ENCODE assay signal across 19 cellular contexts in genomic region chr22:44186737-44187136, GRCh38. TPM values are rescaled to one million over a fixed set of nuclear protein-coding genes. Genes with fewer than 3 reads are reported as not detected.
DNase-seq lines count a peak whose midpoint lies in the region; ATAC-seq, FAIRE-seq and TF ChIP-seq lines count a peak whose summit lies in the region.
"Had no signal": no experiment of that assay in that cellular context is flagged by ENCODE, and none has a peak within 500 bp of the region (broad histone marks: within the 10 kb centered on the region; RNA-seq: fewer than 3 reads in every experiment).

No MANE protein-coding gene starts in this region.

- H2AFZ ChIP-seq in IMR-90 (replicated peaks; ENCODE audit: low read length, poor library complexity) = peak overlapping the region; percentile 4
- no peak overlapping the region for H2AFZ ChIP-seq in H1 (ENCODE audit: low read length)

- dilution Hi-C loops in IMR-90 (cut with HindIII; ENCODE audit: low sequenced_read_pairs, unreplicated experiment) = no loop called here

- H3K23ac ChIP-seq in IMR-90 (ENCODE audit: low read depth, low read length) (no peak overlapping the region), H1 (ENCODE audit: insufficient read length) (no peak overlapping the region)

- intact Hi-C loops in CD14-positive monocyte (cut with micrococcal nuclease) (loop anchor here (10.0 kb wide), 2 partner anchors 308 to 438 kb away; partner anchors contain the start of gene RTL6 (in 1 of the 2)), IMR-90 (cut with micrococcal nuclease) (no loop called here), sigmoid colon (cut with DNase I) (no loop called here)

- H4K5ac ChIP-seq in IMR-90 (ENCODE audit: low read depth, low read length) = no peak overlapping the region
- no peak overlapping the region for H4K5ac ChIP-seq in H1 (ENCODE audit: insufficient read length, low read depth, low read length)

- H3K36me3 ChIP-seq in IMR-90 (ENCODE audit: control insufficient read depth, insufficient read depth, low read length) (no peaks in the 10 kb centered on the region), H1 (ENCODE audit: control insufficient read depth in 2 of 4, insufficient read depth in 4 of 4, low read length in 3 of 4) (no peaks in the 10 kb centered on the region), sigmoid colon (no peaks in the 10 kb centered on the region)
- H3K36me3 ChIP-seq: HAP-1 had no signal

- BruUV-seq in IMR-90 (replicated peaks; lab: Mats Ljungman, UMichigan) = no TSS peak

- no peak overlapping the region for H3K4me2 ChIP-seq in IMR-90 (ENCODE audit: low read depth, low read length)
- no peak overlapping the region for H3K4me2 ChIP-seq in H1 (ENCODE audit: insufficient read depth in 1 of 2, low read depth in 2 of 2, low read length in 2 of 2)
- H3K4me2 ChIP-seq: BLaER1 had no signal

- WGBS in IMR-90 (ENCODE audit: extremely low coverage in 2 of 2, insufficient read length in 1 of 2), 2 experiments = 70% methylated on average over 2 of the region's 4 CpGs; no CpG with 5 or more reads in 1 of the 2 experiments
- WGBS in H1 (ENCODE audit: extremely low coverage in 1 of 2, insufficient coverage in 1 of 2, insufficient read length in 1 of 2, insufficient replicate concordance in 2 of 2, low coverage in 1 of 2, low lambda C conversion rate in 2 of 2, missing lambda C conversion rate in 1 of 2), 2 experiments = 92% methylated on average over 4 of the region's 4 CpGs; no CpG with 5 or more reads in 1 of the 2 experiments
- 83 to 93% methylated on average over 4 of the region's 4 CpGs for WGBS in sigmoid colon, 2 donors

- H3K27ac ChIP-seq in IMR-90 (ENCODE audit: insufficient read depth, low read length) (no peak overlapping the region), H1 (ENCODE audit: low read depth, low read length) (no peak overlapping the region), sigmoid colon (no peak overlapping the region)
- H3K27ac ChIP-seq: BLaER1 had no signal

- CTCF ChIA-PET in IMR-90 (lab: Yijun Ruan, JAX) = no interaction called here
- CTCF ChIA-PET in H1 (lab: Charles Lee; ENCODE audit: partially characterized antibody) = interaction anchor here (0.6 kb wide), 1 partner anchor 437 kb away, joined by 3 read pairs; no protein-coding TSS in a partner anchor
- CTCF ChIA-PET in HEK293T (lab: Yijun Ruan, JAX) = no interaction called here

- no peak overlapping the region for H2AK5ac ChIP-seq in IMR-90 (ENCODE audit: low read depth, low read length)
- 0 out of 2 replicates have a peak overlapping the region, but pooled peaks have one; percentile 3 for H2AK5ac ChIP-seq in H1 (ENCODE audit: low read depth, low read length)

- no peak overlapping the region for H4K8ac ChIP-seq in IMR-90 (ENCODE audit: low read depth in 2 of 2, low read length in 2 of 2)
- H4K8ac ChIP-seq in H1 (ENCODE audit: extremely low read depth, insufficient read depth, low read length) = no peak overlapping the region

- H3K79me1 ChIP-seq in IMR-90 (ENCODE audit: low read depth in 1 of 2, low read length in 2 of 2) = no peaks in the 10 kb centered on the region
- no peaks in the 10 kb centered on the region for H3K79me1 ChIP-seq in H1 (ENCODE audit: low read depth, low read length)

- H2AK9ac ChIP-seq in IMR-90 (replicated peaks; ENCODE audit: low read depth, low read length, poor library complexity) = no peak overlapping the region

- no peaks in the 10 kb centered on the region for H3K23me2 ChIP-seq in H1 (ENCODE audit: low read depth, low read length)

- in situ Hi-C loops in IMR-90 (cut with MboI; ENCODE audit: low sequenced_read_pairs) = no loop called here

- H3K9me1 ChIP-seq in IMR-90 (ENCODE audit: insufficient read depth, low read length) = no peaks in the 10 kb centered on the region

- no peak overlapping the region for H3K4me3 Mint-ChIP-seq in CD14-positive monocyte

- H3K27me3 ChIP-seq in IMR-90 (ENCODE audit: control insufficient read depth, insufficient read depth, low read length) = peaks cover 31% of the 10 kb centered on the region
- no peaks in the 10 kb centered on the region for H3K27me3 ChIP-seq in H1 (replicated peaks in 1 of 4; ENCODE audit: control insufficient read depth in 3 of 4, extremely low read depth in 1 of 4, insufficient read depth in 3 of 4, low read length in 3 of 4)
- H3K27me3 ChIP-seq in sigmoid colon = no peaks in the 10 kb centered on the region

- H2BK15ac ChIP-seq in IMR-90 (ENCODE audit: low read depth, low read length) (no peak overlapping the region), H1 (ENCODE audit: low read length) (no peak overlapping the region)

- peaks cover 38% of the 10 kb centered on the region for H3K4me1 Mint-ChIP-seq in CD14-positive monocyte

- TF ChIP-seq CTCF in CD14-positive monocyte (IDR thresholded peaks at IDR 0.05) (no peak), IMR-90 (conservative IDR thresholded peaks at IDR 0.05; ENCODE audit: low read depth, low read length) (no peak), H1 (IDR thresholded peaks at IDR 0.05; ENCODE audit: control extremely low read depth in 1 of 3, insufficient read depth in 1 of 3, low read depth in 1 of 3, low read length in 3 of 3) (no peak), sigmoid colon (IDR thresholded peaks at IDR 0.05) (no peak)

- H3K4ac ChIP-seq in IMR-90 (ENCODE audit: low read depth, low read length) (no peak overlapping the region), H1 (replicated peaks; ENCODE audit: insufficient read length, low read depth, low read length) (no peak overlapping the region)

- no peak overlapping the region for H2BK20ac ChIP-seq in IMR-90 (ENCODE audit: low read depth, low read length)
- H2BK20ac ChIP-seq in H1 (ENCODE audit: low read length) = no peak overlapping the region

- H2BK12ac ChIP-seq in H1 (ENCODE audit: low read depth, low read length) = peak overlapping the region; percentile 7; the same call in 1 of the 2 replicates

- H3K4me1 ChIP-seq in IMR-90 (ENCODE audit: control insufficient read depth, insufficient read depth, low read length) (no peaks in the 10 kb centered on the region), H1 (replicated peaks in 1 of 4; ENCODE audit: control insufficient read depth in 3 of 4, insufficient read depth in 4 of 4, low read length in 3 of 4) (peaks cover 0 to 5% (median 0%) of the 10 kb centered on the region in 4 experiments; a peak in 1 of 7 replicates), sigmoid colon (no peaks in the 10 kb centered on the region)
- H3K4me1 ChIP-seq: HAP-1 had no signal

- H3K27ac Mint-ChIP-seq in CD14-positive monocyte = peak overlapping the region in 4 of 7 donors; percentile 55 to 82 (median 66)

- H3K14ac ChIP-seq in IMR-90 (replicated peaks; ENCODE audit: low read depth, low read length) (no peak overlapping the region), H1 (ENCODE audit: insufficient read length) (no peak overlapping the region)

- DNase-seq in CD14-positive monocyte (ENCODE audit: low spot score) (peak; percentile 38), IMR-90 (no peak), H1 (ENCODE audit: low read depth in 1 of 2, low spot score in 2 of 2) (no peak), sigmoid colon (peak; percentile 33), HEK293T (ENCODE audit: extremely low spot score) (no peak), amygdala (lab: John Stamatoyannopoulos, UW) (no peak)
- DNase-seq: DMS53, GDM1, KG1, NCI-H1105 treated with DMSO at 0.1 percent for 48 hours, NCI-H2029 treated with DMSO at 0.1 percent for 48 hours, NCI-H226, NCI-H524, OCI-M1, Right ventricle myocardium superior had no signal

- H3K36me3 Mint-ChIP-seq in CD14-positive monocyte = peaks cover 43 to 76% of the 10 kb centered on the region in 2 donors

- POLR2A ChIA-PET in IMR-90 (lab: Charles Lee; ENCODE audit: unreplicated experiment) (no interaction called here), H1 (lab: Charles Lee; ENCODE audit: partially characterized antibody) (no interaction called here), HEK293T (lab: Yijun Ruan, JAX) (no interaction called here)

- H3K56ac ChIP-seq in IMR-90 (ENCODE audit: extremely low read depth, insufficient read depth, low read length) (no peak overlapping the region), H1 (replicated peaks; ENCODE audit: insufficient read length, low read depth, low read length) (no peak overlapping the region)

- no peak overlapping the region for H2BK5ac ChIP-seq in IMR-90 (ENCODE audit: low read depth, low read length, poor library complexity, severe bottlenecking)
- H2BK5ac ChIP-seq in H1 (ENCODE audit: low read depth, low read length) = no peak overlapping the region

- ATAC-seq in IMR-90 (ENCODE audit: low read depth) (no peak), HG03095 (IDR thresholded peaks at IDR 0.05; ENCODE audit: unreplicated experiment) (no peak)

- H3K27me3 Mint-ChIP-seq in CD14-positive monocyte (ENCODE audit: low read depth in 3 of 3) = no peaks in the 10 kb centered on the region
- H3K27me3 Mint-ChIP-seq: CD8-positive, alpha-beta memory T cell had no signal

- H3K4me3 ChIP-seq in IMR-90 (ENCODE audit: insufficient read depth, low read depth, low read length) (no peak overlapping the region), H1 (ENCODE audit: extremely low read depth in 1 of 4, insufficient read depth in 2 of 4, low read depth in 3 of 4, low read length in 4 of 4) (no peak overlapping the region), sigmoid colon (no peak overlapping the region)
- H3K4me3 ChIP-seq: BLaER1, HAP-1 had no signal

- H3K9ac ChIP-seq in IMR-90 (ENCODE audit: low read depth, low read length) = no peak overlapping the region
- no peak overlapping the region for H3K9ac ChIP-seq in H1 (replicated peaks in 1 of 4; ENCODE audit: extremely low read depth in 1 of 4, low read depth in 3 of 4, low read length in 3 of 4)
- H3K9ac ChIP-seq: BLaER1 had no signal

- no peak overlapping the region for H3K18ac ChIP-seq in IMR-90 (ENCODE audit: low read depth, low read length)
- H3K18ac ChIP-seq in H1 (ENCODE audit: extremely low read depth, low read length) = no peak overlapping the region

- TF ChIP-seq POLR2A in IMR-90 (IDR thresholded peaks at IDR 0.05; ENCODE audit: low read depth, low read length) (no peak), H1 (IDR thresholded peaks at IDR 0.05; ENCODE audit: control extremely low read depth in 1 of 2, low read depth in 2 of 2, low read length in 2 of 2) (no peak), sigmoid colon (IDR thresholded peaks at IDR 0.05) (no peak)

- H2BK120ac ChIP-seq in IMR-90 (ENCODE audit: low read depth, low read length) (no peak overlapping the region), H1 (replicated peaks; ENCODE audit: low read depth, low read length) (no peak overlapping the region)

- H3K79me2 ChIP-seq in H1 (ENCODE audit: control insufficient read depth in 1 of 2, insufficient read depth in 2 of 2, low read length in 2 of 2) = no peaks in the 10 kb centered on the region

- TF ChIP-seq RAD21 in IMR-90 (IDR thresholded peaks at IDR 0.05; ENCODE audit: low read length) (no peak), H1 (IDR thresholded peaks at IDR 0.05 in 1 of 2, conservative IDR thresholded peaks at IDR 0.05 in 1 of 2; ENCODE audit: low read depth in 2 of 2, low read length in 2 of 2) (no peak)

- H3K9me3 ChIP-seq in IMR-90 (ENCODE audit: control insufficient read depth, insufficient read depth, low read length) (no peaks in the 10 kb centered on the region), H1 (ENCODE audit: insufficient read depth in 2 of 2, low read depth in 1 of 2, low read length in 1 of 2) (no peaks in the 10 kb centered on the region), sigmoid colon (no peaks in the 10 kb centered on the region)
- H3K9me3 ChIP-seq: BLaER1, HAP-1 had no signal

- H3K9me3 Mint-ChIP-seq in CD14-positive monocyte = peaks cover 0 to 1% (median 0%) of the 10 kb centered on the region in 7 donors
- H3K9me3 Mint-ChIP-seq: CD8-positive, alpha-beta memory T cell had no signal

- TF ChIP-seq EP300 in H1 (IDR thresholded peaks at IDR 0.05; ENCODE audit: borderline replicate concordance in 1 of 2, low read depth in 2 of 2, low read length in 2 of 2) (no peak), sigmoid colon (IDR thresholded peaks at IDR 0.05) (no peak)

- H4K20me1 ChIP-seq in IMR-90 (ENCODE audit: insufficient read depth, low read length) (no peaks in the 10 kb centered on the region; the same call in 1 of the 2 replicates), H1 (replicated peaks in 1 of 2; ENCODE audit: control insufficient read depth in 1 of 2, insufficient read depth in 2 of 2, low read length in 2 of 2) (no peaks in the 10 kb centered on the region)

- H4K91ac ChIP-seq in IMR-90 (ENCODE audit: insufficient read depth, low read depth, low read length) (no peak overlapping the region), H1 (replicated peaks; ENCODE audit: insufficient read length, low read length) (no peak overlapping the region)

- FAIRE-seq in H1 (lab: Jason Lieb, UNC) = no peak

RNA-seq across cellular contexts. Expression of gene PARVG, which starts 6.0 kb away (rescaled TPM):
- 100 to 1,000 TPM; 169 to 190 TPM for polyA plus RNA-seq in CD14-positive monocyte
- total RNA-seq in IMR-90 (2012; rRNA removed) = not detected in 2 replicates
- not detected in 2 replicates for polyA plus RNA-seq in IMR-90 (2012; rRNA removed)
- polyA plus RNA-seq in IMR-90 (2012; cell fraction: cytosol; rRNA removed) = not detected in 2 replicates
- 0.06 and 0.11 TPM in 2 replicates for polyA plus RNA-seq in IMR-90 (2012; cell fraction: nucleus; rRNA removed; ENCODE audit: low replicate concordance)
- 0.37 and 0.50 TPM in 2 replicates for total RNA-seq in H1 (2021; fragmentation: NEBNext Ultra II Directional; extraction: Animal tissue kit (Norgen Biotek cat#: 25700))
- polyA plus RNA-seq in H1 (2011; rRNA removed) = 0.80 and 1.5 TPM in 2 replicates
- polyA plus RNA-seq in H1 (2011; cell fraction: cytosol; rRNA removed) = 1.7 TPM
- polyA plus RNA-seq in H1 (2011; cell fraction: nucleus; rRNA removed) = 3.1 TPM
- polyA plus RNA-seq in H1 (2012, experiment 1 of 2) = 0.17 to 0.80 TPM (median 0.41 TPM) in 4 replicates
- polyA plus RNA-seq in H1 (2012, experiment 2 of 2) = 0.45 TPM
- polyA plus RNA-seq in H1 (2013, experiment 1 of 2) = 0.95 TPM
- 0.42 TPM for polyA plus RNA-seq in H1 (2013, experiment 2 of 2)
- 0.60 and 0.93 TPM in 2 replicates for polyA minus RNA-seq in H1 (2011; rRNA and poly(A)+ RNA removed)
- polyA minus RNA-seq in H1 (2011; cell fraction: cytosol; rRNA and poly(A)+ RNA removed) = 0.81 TPM
- 1.5 TPM for polyA minus RNA-seq in H1 (2011; cell fraction: nucleus; rRNA and poly(A)+ RNA removed)
- 10 to 100 TPM in 2 of 4 donors, 1 to 10 TPM in 2; 8.9 to 65.1 (median 12.3) TPM for total RNA-seq in sigmoid colon
- polyA plus RNA-seq in sigmoid colon = 10 to 100 TPM in 1 of 3 donors, 1 to 10 TPM in 2; 3.0 to 42.5 (median 4.4) TPM

Comparison
In these comparisons a context has a peak if more than half of its experiments do, and no peak if none do; other contexts are left out.
1. DNase-seq: peak in CD14-positive monocyte (single experiment) and sigmoid colon (single experiment); none in IMR-90 (single experiment), H1 (0 of 2), HEK293T (single experiment) and amygdala (0 of 56).
2. intact Hi-C loops: an anchor here in CD14-positive monocyte (10.0 kb wide); none called in IMR-90 and sigmoid colon.